Comparison of ENCODE assay signal across 28 cellular contexts in the genomic region with DNA sequence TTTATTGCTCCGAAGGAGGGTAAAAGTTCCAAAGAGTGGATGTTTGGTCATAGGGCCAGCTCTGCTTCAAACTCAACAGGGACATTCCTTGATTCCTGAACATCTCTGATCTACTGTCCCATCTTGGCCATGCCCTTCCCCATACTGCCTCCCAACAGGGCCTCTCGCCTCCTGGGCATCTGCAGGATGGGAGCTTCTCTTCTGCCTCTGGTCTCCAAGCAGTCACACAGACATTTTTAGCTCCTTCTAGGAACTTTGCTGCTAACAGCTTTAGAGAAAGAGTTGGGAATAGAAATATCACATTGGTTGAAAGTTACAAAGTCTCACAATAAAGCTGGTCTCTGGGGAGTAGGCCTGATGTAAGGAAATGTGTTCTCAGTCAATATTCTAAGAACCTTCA.
"Had no signal": no experiment of that assay in that cellular context is flagged by ENCODE, and none has a peak within 500 bp of the region (broad histone marks: within the 10 kb centered on the region; RNA-seq: fewer than 3 reads in every experiment).

No MANE protein-coding gene starts in this region.

- H3K36me3 ChIP-seq: heart right ventricle, lower lobe of right lung, neural progenitor cell, right atrium auricular region, upper lobe of right lung, uterus had no signal

- H3K27ac Mint-ChIP-seq: nephron; neural progenitor cell; progenitor cell of endocrine pancreas; stimulated activated effector memory CD8-positive, alpha-beta T cell treated with anti-CD3 and anti-CD28 coated beads, Interleukin-12 subunit alpha, Interleukin-12 subunit beta, amount 100 ng/mL, for 72 hours had no signal

- ATAC-seq: foreskin keratinocyte, heart right ventricle, left colon, left ventricle myocardium superior, lower lobe of right lung, sciatic nerve, upper lobe of right lung had no signal

- H3K27ac ChIP-seq: dorsolateral prefrontal cortex, epithelial cell of prostate, foreskin keratinocyte, heart right ventricle, lower lobe of right lung, neural progenitor cell, parathyroid adenoma, right atrium auricular region, stomach, testis, tibial artery, upper lobe of right lung, uterus had no signal

- H3K27me3 ChIP-seq: foreskin keratinocyte, right atrium auricular region, stomach, testis, tibial artery, upper lobe of right lung, uterus had no signal

- H3K4me3 ChIP-seq: dorsolateral prefrontal cortex, heart right ventricle, lower lobe of right lung, neural progenitor cell, right atrium auricular region, stomach, testis, tibial artery, upper lobe of right lung, uterus had no signal

- H3K4me1 ChIP-seq: foreskin keratinocyte, heart right ventricle, lower lobe of right lung, neural progenitor cell, parathyroid adenoma, right atrium auricular region, testis, tibial artery, upper lobe of right lung, uterus had no signal

- H3K9me3 Mint-ChIP-seq: nephron; neural progenitor cell; stimulated activated effector memory CD8-positive, alpha-beta T cell treated with anti-CD3 and anti-CD28 coated beads, Interleukin-12 subunit alpha, Interleukin-12 subunit beta, amount 100 ng/mL, for 72 hours had no signal

- H3K9ac ChIP-seq: neural progenitor cell, parathyroid adenoma had no signal

- H3K9me3 ChIP-seq: heart right ventricle, lower lobe of right lung, right atrium auricular region, stomach, testis, tibial artery, upper lobe of right lung, uterus had no signal

- H3K4me1 Mint-ChIP-seq: nephron; stimulated activated effector memory CD8-positive, alpha-beta T cell treated with anti-CD3 and anti-CD28 coated beads, Interleukin-12 subunit alpha, Interleukin-12 subunit beta, amount 100 ng/mL, for 72 hours had no signal

- H3K4me3 Mint-ChIP-seq: nephron; neural progenitor cell; stimulated activated effector memory CD8-positive, alpha-beta T cell treated with anti-CD3 and anti-CD28 coated beads, Interleukin-12 subunit alpha, Interleukin-12 subunit beta, amount 100 ng/mL, for 72 hours had no signal

- DNase-seq: dorsolateral prefrontal cortex; effector CD4-positive, alpha-beta T cell; foreskin keratinocyte; glutamatergic neuron; heart right ventricle; hippocampal formation; islet precursor cell; kidney glomerular epithelial cell; left colon; left ventricle myocardium superior; lower lobe of right lung; stimulated activated CD4-positive, alpha-beta T cell treated with anti-CD3 and anti-CD28 coated beads, Interleukin-2, amount 100 ng/mL, for 24 hours; stimulated activated CD4-positive, alpha-beta T cell treated with anti-CD3 and anti-CD28 coated beads, Interleukin-4, amount 100 ng/mL, for 24 hours; stimulated activated naive CD4-positive, alpha-beta T cell treated with Interleukin-2 at 50 U/mL for 16 hours; stomach; substantia nigra; testis; tibial artery; upper lobe of right lung; uterus had no signal

- H3K36me3 Mint-ChIP-seq: neural progenitor cell; stimulated activated effector memory CD8-positive, alpha-beta T cell treated with anti-CD3 and anti-CD28 coated beads, Interleukin-12 subunit alpha, Interleukin-12 subunit beta, amount 100 ng/mL, for 72 hours had no signal
